30 cellular contexts compared by ENCODE assay signal in genomic region chr7:54729096-54729495, GRCh38.
"Had no signal": no experiment of that assay in that cellular context is flagged by ENCODE, and none has a peak within 500 bp of the region (broad histone marks: within the 10 kb centered on the region; RNA-seq: fewer than 3 reads in every experiment).

No MANE protein-coding gene starts in this region.

- DNase-seq: activated CD4-positive, alpha-beta T cell treated with anti-CD3 and anti-CD28 coated beads, Interleukin-2, amount 10 ng/mL, durations not matched to agents 24 days and 14 days; activated CD4-positive, alpha-beta T cell treated with anti-CD3 and anti-CD28 coated beads, Interleukin-2, amount 50 U/mL, for 4 hours; activated CD4-positive, CD25-positive, alpha-beta regulatory T cell; activated CD8-positive, alpha-beta T cell treated with anti-CD3 and anti-CD28 coated beads for 36 hours; activated gamma-delta T cell; activated naive CD4-positive, alpha-beta T cell treated with Interleukin-2 at 50 U/mL for 16 hours; activated naive CD8-positive, alpha-beta T cell treated with anti-CD3 and anti-CD28 coated beads, Interleukin-2, amount 10 ng/mL, durations not matched to agents 7 days and 5 days; activated T-cell treated with anti-CD3 and anti-CD28 coated beads, Interleukin-2, amount 50 U/mL, for 1 hour; activated T-cell treated with anti-CD3 and anti-CD28 coated beads, Interleukin-2, amount 50 U/mL, for 72 hours; body of pancreas; Karpas-422; MM.1S; MV-4-11; NCI-H1092; NCI-H146; NCI-H187; NCI-H2029 treated with DMSO at 0.1 percent for 48 hours; NCI-H2107; NCI-H2171; NCI-H510A; NCI-H69; NK-92 treated with Interleukin-12 subunit alpha and Interleukin-12 subunit beta, amount 100 ng/mL, for 24 hours; PC-3; Peyer's patch; RPMI8226; SHP77 treated with DMSO at 0.1 percent for 48 hours; T-cell; T-helper 17 cell; WERI-Rb-1 had no signal

- ATAC-seq: activated CD8-positive, alpha-beta T cell treated with anti-CD3 and anti-CD28 coated beads for 36 hours; activated T-cell treated with anti-CD3 and anti-CD28 coated beads, Interleukin-2, amount 50 U/mL, for 72 hours; body of pancreas; PC-3; SK-N-SH treated with all-trans-retinoic acid at 6 μM for 48 hours; T-cell; T-helper 17 cell had no signal
